8 cellular contexts compared by ENCODE assay signal in genomic region chr2:131672471-131673399, GRCh38.
DNase-seq lines count a peak whose midpoint lies in the region; ATAC-seq and TF ChIP-seq lines count a peak whose summit lies in the region.

No MANE protein-coding gene starts in this region.

- H3K4me3 ChIP-seq in choroid plexus epithelial cell (ENCODE audit: low read depth, low read length): peak overlapping the region; percentile 20

- DNase-seq in NCI-H2196 treated with DMSO at 0.1 percent for 48 hours (lab: John Stamatoyannopoulos, UW; ENCODE audit: unreplicated experiment) (peak; percentile 38), choroid plexus epithelial cell (ENCODE audit: low read depth) (peak; percentile 61), kidney glomerular epithelial cell (lab: John Stamatoyannopoulos, UW) (peak; percentile 14)
- peak; percentile 37 for DNase-seq in activated CD4-positive, alpha-beta T cell treated with anti-CD3 and anti-CD28 coated beads for 1 hour
- peak; percentile 24 to 47 for DNase-seq in stimulated activated CD4-positive, alpha-beta T cell treated with anti-CD3 and anti-CD28 coated beads, Interleukin-15, amount 100 ng/mL, for 1 hour (ENCODE audit: low read depth in 1 of 2, low spot score in 1 of 2)

- ATAC-seq in GM19395 (IDR thresholded peaks at IDR 0.05; ENCODE audit: unreplicated experiment) (peak; percentile 93), HG03196 (IDR thresholded peaks at IDR 0.05; ENCODE audit: unreplicated experiment) (peak; percentile 87)

- H3K27ac ChIP-seq in C4-2B: peak overlapping the region; percentile 37

- TF ChIP-seq CTCF in C4-2B (conservative IDR thresholded peaks at IDR 0.05): peak; percentile 77
- peak; percentile 68 for TF ChIP-seq CTCF in choroid plexus epithelial cell (conservative IDR thresholded peaks at IDR 0.05; ENCODE audit: low read depth, low read length)

Comparison
In these comparisons a context has a peak if more than half of its experiments do, and no peak if none do; other contexts are left out.
1. Peak in every context shown above with its lines: DNase-seq, ATAC-seq, H3K4me3 ChIP-seq and H3K27ac ChIP-seq.